Comparison of ENCODE assay signal across 21 cellular contexts in the genomic region with DNA sequence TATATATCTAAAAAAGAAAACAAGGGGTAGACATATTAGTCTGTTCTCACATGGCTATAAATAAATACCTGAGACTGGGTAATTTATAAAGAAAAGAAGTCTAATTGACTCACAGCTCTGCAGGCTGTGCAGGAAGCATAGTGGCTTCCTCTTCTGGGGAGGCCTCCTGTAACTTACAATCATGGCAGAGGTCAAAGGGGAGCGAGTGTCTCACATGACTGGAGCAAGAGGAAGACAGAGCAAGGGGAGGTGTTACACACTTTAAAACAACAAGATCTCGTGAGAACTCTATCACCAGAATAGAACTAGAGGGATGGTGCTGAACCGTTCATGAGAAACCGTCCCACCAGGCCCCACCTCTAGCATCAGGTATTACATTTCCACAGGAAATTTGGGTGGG.
"Had no signal": no experiment of that assay in that cellular context is flagged by ENCODE, and none has a peak within 500 bp of the region (broad histone marks: within the 10 kb centered on the region; RNA-seq: fewer than 3 reads in every experiment).

No MANE protein-coding gene starts in this region.

- H3K79me2 ChIP-seq: hepatocyte had no signal

- H3K36me3 Mint-ChIP-seq: activated naive CD4-positive, alpha-beta T cell treated with anti-CD3 and anti-CD28 coated beads, Interleukin-2, amount 10 ng/mL, durations not matched to agents 7 days and 5 days; stimulated activated effector memory CD8-positive, alpha-beta T cell treated with anti-CD3 and anti-CD28 coated beads, Interleukin-12 subunit alpha, Interleukin-12 subunit beta, amount 100 ng/mL, for 72 hours had no signal

- DNase-seq: activated CD4-positive, alpha-beta memory T cell treated with anti-CD3 and anti-CD28 coated beads, Interleukin-2, amount 10 ng/mL, durations not matched to agents 7 days and 5 days; activated CD4-positive, alpha-beta T cell treated with anti-CD3 and anti-CD28 coated beads, Interleukin-2, amount 10 ng/mL, durations not matched to agents 24 days and 14 days; activated effector memory CD4-positive, alpha-beta T cell treated with Interleukin-2 at 50 U/mL for 16 hours; activated naive CD4-positive, alpha-beta T cell treated with anti-CD3 and anti-CD28 coated beads, Interleukin-2, amount 10 ng/mL, durations not matched to agents 7 days and 5 days; activated naive CD8-positive, alpha-beta T cell treated with anti-CD3 and anti-CD28 coated beads, Interleukin-2, amount 50 U/mL, for 24 hours; activated T-cell treated with anti-CD3 and anti-CD28 coated beads, Interleukin-2, amount 50 U/mL, for 72 hours; cerebellar nuclear complex; glutamatergic neuron; posterior cingulate gyrus; right lobe of liver; stimulated activated CD4-positive, alpha-beta T cell treated with anti-CD3 and anti-CD28 coated beads, Interleukin-2, amount 100 ng/mL, for 24 hours; T-helper 9 cell; testis; trophoblast cell had no signal

- H2AFZ ChIP-seq: hepatocyte had no signal

- H3K4me3 ChIP-seq: coronary artery, esophagus muscularis mucosa, hepatocyte, right lobe of liver, skin epidermis, testis, vagina had no signal

- H3K9me3 Mint-ChIP-seq: activated CD4-positive, alpha-beta memory T cell treated with anti-CD3 and anti-CD28 coated beads, Interleukin-2, amount 10 ng/mL, durations not matched to agents 7 days and 5 days; activated CD4-positive, alpha-beta T cell treated with anti-CD3 and anti-CD28 coated beads, Interleukin-2, amount 10 ng/mL, durations not matched to agents 24 days and 14 days; activated naive CD4-positive, alpha-beta T cell treated with anti-CD3 and anti-CD28 coated beads, Interleukin-2, amount 10 ng/mL, durations not matched to agents 7 days and 5 days; activated T-cell treated with anti-CD3 and anti-CD28 coated beads, Interleukin-2, amount 50 U/mL, for 72 hours; stimulated activated effector memory CD8-positive, alpha-beta T cell treated with anti-CD3 and anti-CD28 coated beads, Interleukin-12 subunit alpha, Interleukin-12 subunit beta, amount 100 ng/mL, for 72 hours had no signal

- H3K4me3 Mint-ChIP-seq: activated CD4-positive, alpha-beta memory T cell treated with anti-CD3 and anti-CD28 coated beads, Interleukin-2, amount 10 ng/mL, durations not matched to agents 7 days and 5 days; activated CD4-positive, alpha-beta T cell treated with anti-CD3 and anti-CD28 coated beads, Interleukin-2, amount 10 ng/mL, durations not matched to agents 24 days and 14 days; activated naive CD4-positive, alpha-beta T cell treated with anti-CD3 and anti-CD28 coated beads, Interleukin-2, amount 10 ng/mL, durations not matched to agents 7 days and 5 days; activated naive CD8-positive, alpha-beta T cell treated with anti-CD3 and anti-CD28 coated beads, Interleukin-2, amount 50 U/mL, for 24 hours; activated T-cell treated with anti-CD3 and anti-CD28 coated beads, Interleukin-2, amount 50 U/mL, for 72 hours; stimulated activated effector memory CD8-positive, alpha-beta T cell treated with anti-CD3 and anti-CD28 coated beads, Interleukin-12 subunit alpha, Interleukin-12 subunit beta, amount 100 ng/mL, for 72 hours had no signal

- H3K27me3 Mint-ChIP-seq: activated CD4-positive, alpha-beta memory T cell treated with anti-CD3 and anti-CD28 coated beads, Interleukin-2, amount 10 ng/mL, durations not matched to agents 7 days and 5 days; activated CD4-positive, alpha-beta T cell treated with anti-CD3 and anti-CD28 coated beads, Interleukin-2, amount 10 ng/mL, durations not matched to agents 24 days and 14 days; activated naive CD4-positive, alpha-beta T cell treated with anti-CD3 and anti-CD28 coated beads, Interleukin-2, amount 10 ng/mL, durations not matched to agents 7 days and 5 days; activated naive CD8-positive, alpha-beta T cell treated with anti-CD3 and anti-CD28 coated beads, Interleukin-2, amount 50 U/mL, for 24 hours had no signal

- H3K4me1 Mint-ChIP-seq: activated CD4-positive, alpha-beta memory T cell treated with anti-CD3 and anti-CD28 coated beads, Interleukin-2, amount 10 ng/mL, durations not matched to agents 7 days and 5 days; activated CD4-positive, alpha-beta T cell treated with anti-CD3 and anti-CD28 coated beads, Interleukin-2, amount 10 ng/mL, durations not matched to agents 24 days and 14 days; activated naive CD4-positive, alpha-beta T cell treated with anti-CD3 and anti-CD28 coated beads, Interleukin-2, amount 10 ng/mL, durations not matched to agents 7 days and 5 days; activated naive CD8-positive, alpha-beta T cell treated with anti-CD3 and anti-CD28 coated beads, Interleukin-2, amount 50 U/mL, for 24 hours; stimulated activated effector memory CD8-positive, alpha-beta T cell treated with anti-CD3 and anti-CD28 coated beads, Interleukin-12 subunit alpha, Interleukin-12 subunit beta, amount 100 ng/mL, for 72 hours had no signal

- H3K27ac ChIP-seq: coronary artery, esophagus muscularis mucosa, hepatocyte, right lobe of liver, skin epidermis, testis, vagina had no signal

- H3K4me2 ChIP-seq: hepatocyte had no signal

- H3K36me3 ChIP-seq: esophagus muscularis mucosa, right lobe of liver, vagina had no signal

- H3K4me1 ChIP-seq: esophagus muscularis mucosa, right lobe of liver, testis, vagina had no signal

- ATAC-seq: activated CD4-positive, CD25-positive, alpha-beta regulatory T cell treated with anti-CD3 and anti-CD28 coated beads, Interleukin-2, amount 50 U/mL, for 24 hours; activated naive CD8-positive, alpha-beta T cell treated with anti-CD3 and anti-CD28 coated beads, Interleukin-2, amount 50 U/mL, for 24 hours; activated T-cell treated with anti-CD3 and anti-CD28 coated beads, Interleukin-2, amount 50 U/mL, for 72 hours; right lobe of liver; stimulated activated effector memory CD8-positive, alpha-beta T cell treated with anti-CD3 and anti-CD28 coated beads, Interleukin-12 subunit alpha, Interleukin-12 subunit beta, amount 100 ng/mL, for 72 hours had no signal

- H3K9me3 ChIP-seq: esophagus muscularis mucosa, right lobe of liver, testis, vagina had no signal

- H3K27me3 ChIP-seq: esophagus muscularis mucosa, hepatocyte, right lobe of liver, testis, vagina had no signal

- H3K27ac Mint-ChIP-seq: activated CD4-positive, alpha-beta memory T cell treated with anti-CD3 and anti-CD28 coated beads, Interleukin-2, amount 10 ng/mL, durations not matched to agents 7 days and 5 days; activated CD4-positive, alpha-beta T cell treated with anti-CD3 and anti-CD28 coated beads, Interleukin-2, amount 10 ng/mL, durations not matched to agents 24 days and 14 days; activated naive CD4-positive, alpha-beta T cell treated with anti-CD3 and anti-CD28 coated beads, Interleukin-2, amount 10 ng/mL, durations not matched to agents 7 days and 5 days; activated naive CD8-positive, alpha-beta T cell treated with anti-CD3 and anti-CD28 coated beads, Interleukin-2, amount 50 U/mL, for 24 hours; activated T-cell treated with anti-CD3 and anti-CD28 coated beads, Interleukin-2, amount 50 U/mL, for 72 hours; stimulated activated effector memory CD8-positive, alpha-beta T cell treated with anti-CD3 and anti-CD28 coated beads, Interleukin-12 subunit alpha, Interleukin-12 subunit beta, amount 100 ng/mL, for 72 hours had no signal
